In genomic region chr4:89257376-89257775, GRCh38 we compare ENCODE assay signal across 23 cellular contexts. TPM values are rescaled to one million over a fixed set of nuclear protein-coding genes. Genes with fewer than 3 reads are reported as not detected.
DNase-seq lines count a peak whose midpoint lies in the region; ATAC-seq and TF ChIP-seq lines count a peak whose summit lies in the region.
"Had no signal": no experiment of that assay in that cellular context is flagged by ENCODE, and none has a peak within 500 bp of the region (broad histone marks: within the 10 kb centered on the region; RNA-seq: fewer than 3 reads in every experiment).

No MANE protein-coding gene starts in this region.

- H3K27ac ChIP-seq in cardiac muscle cell (peak overlapping the region; percentile 91), hepatocyte (no peak overlapping the region)
- H3K27ac ChIP-seq: C4-2B, HL-60, ovary, RWPE1, thoracic aorta had no signal

- no peak overlapping the region for H3K4me3 ChIP-seq in cardiac muscle cell
- no peak overlapping the region for H3K4me3 ChIP-seq in hepatocyte
- H3K4me3 ChIP-seq: ovary, spleen, thoracic aorta had no signal

- peaks cover 49% of the 10 kb centered on the region for H3K36me3 Mint-ChIP-seq in activated CD8-positive, alpha-beta T cell treated with anti-CD3 and anti-CD28 coated beads, Interleukin-2, amount 10 ng/mL, durations not matched to agents 7 days and 5 days (ENCODE audit: low read depth)
- H3K36me3 Mint-ChIP-seq in natural killer cell: no peaks in the 10 kb centered on the region

- POLR2A ChIA-PET in activated CD8-positive, alpha-beta T cell treated with anti-CD3 and anti-CD28 coated beads, Interleukin-2, amount 10 ng/mL, durations not matched to agents 7 days and 5 days (lab: Charles Lee): interaction anchor here (0.6 kb wide), 1 partner anchor 469 kb away, joined by 3 read pairs; no protein-coding TSS in a partner anchor

- DNase-seq in cardiac muscle cell (ENCODE audit: low read depth in 1 of 2, low spot score in 1 of 2) (no peak), Right ventricle myocardium inferior (ENCODE audit: missing footprints) (no peak), NCI-H524 (lab: John Stamatoyannopoulos, UW) (peak; percentile 26 to 57), natural killer cell (no peak), medulla oblongata (ENCODE audit: extremely low spot score) (no peak), hepatocyte (ENCODE audit: low spot score) (no peak)
- no peak for DNase-seq in activated CD8-positive, alpha-beta T cell treated with anti-CD3 and anti-CD28 coated beads, Interleukin-2, amount 10 ng/mL, durations not matched to agents 7 days and 5 days
- DNase-seq: activated CD8-positive, alpha-beta memory T cell treated with anti-CD3 and anti-CD28 coated beads for 24 hours; effector CD4-positive, alpha-beta T cell; NCI-H1048; NCI-H1694 treated with DMSO at 0.1 percent for 48 hours; NCI-H526 treated with DMSO at 0.1 percent for 48 hours; ovary; retina; spleen; stimulated activated CD4-positive, alpha-beta T cell treated with anti-CD3 and anti-CD28 coated beads, Interleukin-2, amount 100 ng/mL, for 48 hours; stimulated activated naive CD4-positive, alpha-beta T cell had no signal

- no peaks in the 10 kb centered on the region for H3K9me2 ChIP-seq in hepatocyte (replicated peaks; ENCODE audit: insufficient read depth)

- no peak overlapping the region for H3K4me3 Mint-ChIP-seq in activated CD8-positive, alpha-beta T cell treated with anti-CD3 and anti-CD28 coated beads, Interleukin-2, amount 10 ng/mL, durations not matched to agents 7 days and 5 days
- H3K4me3 Mint-ChIP-seq in natural killer cell: no peak overlapping the region
- H3K4me3 Mint-ChIP-seq: nephron had no signal

- ATAC-seq in Right ventricle myocardium inferior (no peak), natural killer cell (no peak)
- no peak for ATAC-seq in activated CD8-positive, alpha-beta T cell treated with anti-CD3 and anti-CD28 coated beads, Interleukin-2, amount 10 ng/mL, durations not matched to agents 7 days and 5 days
- ATAC-seq: SK-N-SH treated with all-trans-retinoic acid at 6 μM for 48 hours had no signal

- H3K27me3 ChIP-seq in cardiac muscle cell: no peaks in the 10 kb centered on the region
- no peaks in the 10 kb centered on the region for H3K27me3 ChIP-seq in hepatocyte
- H3K27me3 ChIP-seq: ovary, spleen had no signal

- no peak overlapping the region for H3K4me2 ChIP-seq in hepatocyte

- no peaks in the 10 kb centered on the region for H3K9me3 Mint-ChIP-seq in activated CD8-positive, alpha-beta T cell treated with anti-CD3 and anti-CD28 coated beads, Interleukin-2, amount 10 ng/mL, durations not matched to agents 7 days and 5 days (ENCODE audit: insufficient read depth)
- H3K9me3 Mint-ChIP-seq in natural killer cell: peaks cover 0 to 2% of the 10 kb centered on the region in 2 donors
- H3K9me3 Mint-ChIP-seq: nephron had no signal

- TF ChIP-seq CTCF in cardiac muscle cell (IDR thresholded peaks at IDR 0.05; ENCODE audit: low read depth, low read length) (no peak), natural killer cell (IDR thresholded peaks at IDR 0.05) (no peak), hepatocyte (IDR thresholded peaks at IDR 0.05; ENCODE audit: poor library complexity) (no peak)

- WGBS in hepatocyte (ENCODE audit: low lambda C conversion rate, missing lambda C conversion rate): 91% methylated on average over 2 of the region's 2 CpGs

- H3K79me2 ChIP-seq in hepatocyte: no peaks in the 10 kb centered on the region

- no peaks in the 10 kb centered on the region for H3K27me3 Mint-ChIP-seq in activated CD8-positive, alpha-beta T cell treated with anti-CD3 and anti-CD28 coated beads, Interleukin-2, amount 10 ng/mL, durations not matched to agents 7 days and 5 days (ENCODE audit: low read depth)
- no peaks in the 10 kb centered on the region for H3K27me3 Mint-ChIP-seq in natural killer cell (ENCODE audit: low read depth in 2 of 2)

- no peaks in the 10 kb centered on the region for H4K20me1 ChIP-seq in hepatocyte (ENCODE audit: insufficient read depth, poor library complexity, severe bottlenecking)

- H3K9me3 ChIP-seq in cardiac muscle cell (ENCODE audit: low read depth) (no peaks in the 10 kb centered on the region), hepatocyte (ENCODE audit: low read depth) (no peaks in the 10 kb centered on the region)
- H3K9me3 ChIP-seq: ovary, spleen, thoracic aorta had no signal

- H3K36me3 ChIP-seq in cardiac muscle cell (no peaks in the 10 kb centered on the region), hepatocyte (replicated peaks; ENCODE audit: insufficient read depth, low read depth) (no peaks in the 10 kb centered on the region)
- H3K36me3 ChIP-seq: ovary, spleen, thoracic aorta had no signal

- peaks cover 74% of the 10 kb centered on the region for H3K4me1 Mint-ChIP-seq in activated CD8-positive, alpha-beta T cell treated with anti-CD3 and anti-CD28 coated beads, Interleukin-2, amount 10 ng/mL, durations not matched to agents 7 days and 5 days (ENCODE audit: low read depth)
- peaks cover 66 to 82% of the 10 kb centered on the region in 2 donors for H3K4me1 Mint-ChIP-seq in natural killer cell

- peaks cover 75% of the 10 kb centered on the region for H3K4me1 ChIP-seq in cardiac muscle cell (ENCODE audit: low read depth)
- H3K4me1 ChIP-seq in hepatocyte (ENCODE audit: insufficient read depth): no peaks in the 10 kb centered on the region

- intact Hi-C loops in Right ventricle myocardium inferior (cut with DNase I): loop anchor here (5.0 kb wide), 1 partner anchor 40 kb away; no protein-coding TSS in a partner anchor
- intact Hi-C loops in natural killer cell (cut with micrococcal nuclease): loop anchor here (10.0 kb wide), 1 partner anchor 177 kb away; no protein-coding TSS in a partner anchor

- H3K27ac Mint-ChIP-seq in activated CD8-positive, alpha-beta T cell treated with anti-CD3 and anti-CD28 coated beads, Interleukin-2, amount 10 ng/mL, durations not matched to agents 7 days and 5 days: peak overlapping the region; percentile 36
- peak overlapping the region; percentile 74 to 83 for H3K27ac Mint-ChIP-seq in natural killer cell

- CTCF ChIA-PET in activated CD8-positive, alpha-beta T cell treated with anti-CD3 and anti-CD28 coated beads, Interleukin-2, amount 10 ng/mL, durations not matched to agents 7 days and 5 days (lab: Charles Lee): interaction anchor here (0.6 to 2.7 kb wide), 8 partner anchors 19 to 51 kb away, joined by 3 to 14 read pairs (median 4); no protein-coding TSS in a partner anchor

- no peak overlapping the region for H2AFZ ChIP-seq in hepatocyte

RNA-seq across cellular contexts. Expression of gene GPRIN3, which starts 50.2 kb away (rescaled TPM):
- total RNA-seq in cardiac muscle cell: 9.7 and 18.0 TPM in 2 replicates
- polyA plus RNA-seq in cardiac muscle cell: 5.1 and 7.1 TPM in 2 replicates
- 5.9 TPM for total RNA-seq in Right ventricle myocardium inferior
- total RNA-seq in activated CD8-positive, alpha-beta T cell treated with anti-CD3 and anti-CD28 coated beads, Interleukin-2, amount 10 ng/mL, durations not matched to agents 7 days and 5 days: 10 to 100 TPM; 40.6 to 40.8 TPM
- total RNA-seq in natural killer cell: 10 to 100 TPM; 48.3 to 50.7 (median 48.5) TPM
- total RNA-seq in hepatocyte: 2.6 and 3.0 TPM in 2 replicates
- polyA plus RNA-seq in hepatocyte: 0.60 and 0.64 TPM in 2 replicates

Comparison
In these comparisons a context has a peak if more than half of its experiments do, and no peak if none do; other contexts are left out.
1. DNase-seq: peak in NCI-H524 (2 of 2); none in cardiac muscle cell (0 of 2), Right ventricle myocardium inferior (single experiment), activated CD8-positive, alpha-beta T cell treated with anti-CD3 and anti-CD28 coated beads, Interleukin-2, amount 10 ng/mL, durations not matched to agents 7 days and 5 days (single experiment), natural killer cell (single experiment), medulla oblongata (single experiment) and hepatocyte (single experiment).